In the genomic region with DNA sequence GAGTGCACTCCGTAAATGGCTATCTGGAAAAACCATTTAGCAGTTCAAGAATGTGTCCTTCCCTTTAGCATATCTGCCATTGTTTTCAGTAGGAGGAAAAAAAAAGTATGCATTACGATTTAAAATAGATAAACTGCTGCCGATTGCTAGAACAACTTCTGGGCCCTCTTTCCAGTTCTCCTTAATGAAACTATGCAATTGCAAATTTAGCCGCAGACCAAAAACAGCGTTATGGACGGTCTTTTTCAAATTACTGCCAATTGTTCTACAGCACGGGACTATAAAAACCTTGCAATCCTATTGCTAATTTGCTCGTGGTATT, we compare ENCODE assay signal across 8 cellular contexts. TPM values are rescaled to one million over a fixed set of nuclear protein-coding genes. Genes with fewer than 3 reads are reported as not detected.
A peak's percentile ranks its signal among the peaks of the same experiment; 100 is the strongest.
DNase-seq lines count a peak whose midpoint lies in the region; ATAC-seq and TF ChIP-seq lines count a peak whose summit lies in the region.

No MANE protein-coding gene starts in this region.

- peak overlapping the region; percentile 92 to 100 (median 94) for H3K4me3 Mint-ChIP-seq in naive thymus-derived CD4-positive, alpha-beta T cell

- no peaks in the 10 kb centered on the region for H3K9me3 ChIP-seq in naive thymus-derived CD4-positive, alpha-beta T cell (ENCODE audit: control insufficient read depth in 2 of 3, low read length in 3 of 3)

- H3K4me3 ChIP-seq in Jurkat, Clone E6-1 (ENCODE audit: low read length), result peak overlapping the region; percentile 77
- peak overlapping the region; percentile 54 for H3K4me3 ChIP-seq in choroid plexus epithelial cell (ENCODE audit: low read depth, low read length)
- peak overlapping the region; percentile 97 for H3K4me3 ChIP-seq in naive thymus-derived CD4-positive, alpha-beta T cell (ENCODE audit: low read length)

- peaks cover 0 to 7% (median 0%) of the 10 kb centered on the region in 11 donors for H3K9me3 Mint-ChIP-seq in naive thymus-derived CD4-positive, alpha-beta T cell

- peaks cover 13 to 45% (median 40%) of the 10 kb centered on the region in 7 donors for H3K4me1 Mint-ChIP-seq in naive thymus-derived CD4-positive, alpha-beta T cell

- ATAC-seq in naive thymus-derived CD4-positive, alpha-beta T cell, result no peak

- CTCF ChIA-PET in naive thymus-derived CD4-positive, alpha-beta T cell (lab: Charles Lee), result no interaction called here

- no peaks in the 10 kb centered on the region for H3K36me3 ChIP-seq in naive thymus-derived CD4-positive, alpha-beta T cell (ENCODE audit: control insufficient read depth in 2 of 3, insufficient read depth in 3 of 3, low read length in 3 of 3)

- intact Hi-C loops in naive thymus-derived CD4-positive, alpha-beta T cell (cut with micrococcal nuclease), result loop anchor here (1.0 to 10.0 kb wide), 24 partner anchors 9 to 1618 kb away; a partner anchor contains a TSS

- H3K27me3 ChIP-seq in naive thymus-derived CD4-positive, alpha-beta T cell (ENCODE audit: control insufficient read depth in 2 of 2, insufficient read depth in 2 of 2, low read length in 2 of 2), result no peaks in the 10 kb centered on the region

- TF ChIP-seq CTCF in choroid plexus epithelial cell (conservative IDR thresholded peaks at IDR 0.05; ENCODE audit: low read depth, low read length), result no peak

- peak overlapping the region; percentile 96 to 100 (median 98) for H3K27ac Mint-ChIP-seq in naive thymus-derived CD4-positive, alpha-beta T cell

- peaks cover 0 to 11% (median under 1%) of the 10 kb centered on the region in 5 donors for H3K36me3 Mint-ChIP-seq in naive thymus-derived CD4-positive, alpha-beta T cell

- POLR2A ChIA-PET in naive thymus-derived CD4-positive, alpha-beta T cell (lab: Charles Lee), result interaction anchor here (0.6 to 2.0 kb wide), 11 partner anchors 10 to 218 kb away, joined by 3 to 8 read pairs (median 3); no protein-coding TSS in a partner anchor

- H3K27ac ChIP-seq in naive thymus-derived CD4-positive, alpha-beta T cell (ENCODE audit: low read depth, low read length), result peak overlapping the region; percentile 93

- H3K4me1 ChIP-seq in naive thymus-derived CD4-positive, alpha-beta T cell (ENCODE audit: control insufficient read depth in 2 of 2, insufficient read depth in 2 of 2, low read length in 2 of 2), result peaks cover 5 to 18% of the 10 kb centered on the region in 2 donors

- DNase-seq in AG08395 (ENCODE audit: low spot score) (peak; percentile 7), choroid plexus epithelial cell (ENCODE audit: low read depth) (no peak), DMS53 treated with DMSO at 0.1 percent for 48 hours (lab: John Stamatoyannopoulos, UW; ENCODE audit: unreplicated experiment) (no peak), COR-L47 (lab: John Stamatoyannopoulos, UW) (no peak), 8988T (no peak), ureter (ENCODE audit: low spot score) (no peak)
- no peak for DNase-seq in Jurkat, Clone E6-1 (ENCODE audit: low read depth, low spot score)
- DNase-seq in naive thymus-derived CD4-positive, alpha-beta T cell, result no peak

- H3K27me3 Mint-ChIP-seq in naive thymus-derived CD4-positive, alpha-beta T cell, result peaks cover 0 to 3% (median 0%) of the 10 kb centered on the region in 5 donors

RNA-seq across cellular contexts. Expression of a gene that starts 1.3 kb away (rescaled TPM):
- polyA plus RNA-seq in Jurkat, Clone E6-1 (2012; ENCODE audit: insufficient read depth, insufficient read length), result 6.5 TPM
- 10 to 100 TPM; 35.8 to 41.2 (median 40.0) TPM for total RNA-seq in naive thymus-derived CD4-positive, alpha-beta T cell
- 10 to 100 TPM; 13.5 to 13.8 TPM for polyA plus RNA-seq in naive thymus-derived CD4-positive, alpha-beta T cell
- total RNA-seq in ureter, result 40.2 TPM
